In the genomic region with DNA sequence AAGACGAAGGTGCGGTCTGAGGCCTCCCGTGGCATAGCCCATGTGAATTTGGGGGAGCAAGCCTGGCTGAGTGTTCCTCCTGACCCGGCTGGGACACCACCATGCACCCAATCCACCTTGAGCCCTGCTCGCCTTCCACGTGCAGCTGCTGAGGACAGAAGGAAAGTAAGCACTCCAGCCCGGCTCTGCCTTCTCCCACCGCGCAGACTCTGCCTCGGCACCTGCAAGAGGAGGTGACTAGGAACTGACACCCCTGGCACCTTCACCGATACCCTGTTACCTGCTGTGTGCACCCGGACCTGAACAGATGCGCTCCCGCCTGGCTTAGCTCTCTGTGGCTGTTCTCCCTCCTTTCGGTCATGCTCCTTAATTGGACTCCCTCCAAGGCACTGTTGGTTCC, we compare ENCODE assay signal across 22 cellular contexts. TPM values are rescaled to one million over a fixed set of nuclear protein-coding genes. Genes with fewer than 3 reads are reported as not detected.
"Had no signal": no experiment of that assay in that cellular context is flagged by ENCODE, and none has a peak within 500 bp of the region (broad histone marks: within the 10 kb centered on the region; RNA-seq: fewer than 3 reads in every experiment).

No MANE protein-coding gene starts in this region.

- H3K27me3 ChIP-seq: brain microvascular endothelial cell, Peyer's patch had no signal

- H3K4me1 ChIP-seq: Peyer's patch had no signal

- DNase-seq: activated CD4-positive, alpha-beta T cell treated with anti-CD3 and anti-CD28 coated beads for 48 hours; activated CD4-positive, alpha-beta T cell treated with anti-CD3 and anti-CD28 coated beads, Interleukin-2, amount 50 U/mL, for 4 hours; activated CD4-positive, CD25-positive, alpha-beta regulatory T cell treated with anti-CD3 and anti-CD28 coated beads, Interleukin-2, amount 50 U/mL, for 72 hours; activated CD8-positive, alpha-beta memory T cell treated with anti-CD3 and anti-CD28 coated beads for 24 hours; activated gamma-delta T cell; activated naive CD4-positive, alpha-beta T cell treated with anti-CD3 and anti-CD28 coated beads, Interleukin-2, amount 10 ng/mL, durations not matched to agents 7 days and 5 days; activated naive CD8-positive, alpha-beta T cell treated with anti-CD3 and anti-CD28 coated beads for 36 hours; activated T-cell treated with anti-CD3 and anti-CD28 coated beads, Interleukin-2, amount 50 U/mL, for 48 hours; brain microvascular endothelial cell; KG1; NCI-H1048; NCI-H146; NCI-H1930; NCI-H446; SHP77 had no signal

- H3K4me3 ChIP-seq: Peyer's patch had no signal

- H3K27ac ChIP-seq: brain microvascular endothelial cell, Peyer's patch, RWPE1 had no signal

- H3K9me3 ChIP-seq: Peyer's patch had no signal

- ATAC-seq: activated T-helper 17 cell treated with anti-CD3 and anti-CD28 coated beads, Interleukin-2, amount 50 U/mL, for 72 hours; WTC11 had no signal

- H3K36me3 ChIP-seq: brain microvascular endothelial cell, Peyer's patch had no signal

RNA-seq across cellular contexts. Expression of a gene that starts 57.0 kb away (rescaled TPM):
- total RNA-seq: activated naive CD8-positive, alpha-beta T cell treated with anti-CD3 and anti-CD28 coated beads for 36 hours; activated T-helper 17 cell treated with anti-CD3 and anti-CD28 coated beads, Interleukin-2, amount 50 U/mL, for 72 hours; LHCN-M2; Peyer's patch; SK-MEL-5; WTC11 had no signal
- polyA plus RNA-seq: IgD-negative memory B cell had no signal
